ENCODE assay signal across 8 cellular contexts in genomic region chr3:111691293-111691909, GRCh38. TPM values are rescaled to one million over a fixed set of nuclear protein-coding genes. Genes with fewer than 3 reads are reported as not detected.
A peak's percentile ranks its signal among the peaks of the same experiment; 100 is the strongest.
DNase-seq lines count a peak whose midpoint lies in the region; ATAC-seq and TF ChIP-seq lines count a peak whose summit lies in the region.

No MANE protein-coding gene starts in this region.

- ATAC-seq in HG03342 (IDR thresholded peaks at IDR 0.05; ENCODE audit: unreplicated experiment) = peak; percentile 39
- no peak for ATAC-seq in activated T-cell treated with anti-CD3 and anti-CD28 coated beads, Interleukin-2, amount 50 U/mL, for 4 hours
- no peak for ATAC-seq in activated CD4-positive, CD25-positive, alpha-beta regulatory T cell treated with anti-CD3 and anti-CD28 coated beads, Interleukin-2, amount 50 U/mL, for 24 hours

- H3K4me1 ChIP-seq in skeletal muscle satellite cell (ENCODE audit: control insufficient read depth, insufficient read depth, low read length) = peaks cover 36% of the 10 kb centered on the region

- peaks cover 54% of the 10 kb centered on the region for H3K4me1 Mint-ChIP-seq in activated T-cell treated with anti-CD3 and anti-CD28 coated beads, Interleukin-2, amount 50 U/mL, for 4 hours (ENCODE audit: low read depth)

- no peaks in the 10 kb centered on the region for H3K36me3 ChIP-seq in skeletal muscle satellite cell (ENCODE audit: insufficient read depth, low read length)

- peak; percentile 60 for TF ChIP-seq CTCF in fibroblast of the aortic adventitia (IDR thresholded peaks at IDR 0.05; ENCODE audit: insufficient read depth, low read length)

- H3K4me3 Mint-ChIP-seq in activated T-cell treated with anti-CD3 and anti-CD28 coated beads, Interleukin-2, amount 50 U/mL, for 4 hours = no peak overlapping the region

- H3K4me3 ChIP-seq in fibroblast of the aortic adventitia (ENCODE audit: low read depth, low read length) = no peak overlapping the region
- no peak overlapping the region for H3K4me3 ChIP-seq in skeletal muscle satellite cell (ENCODE audit: low read length)

- no peak overlapping the region for H3K4me2 ChIP-seq in skeletal muscle satellite cell (ENCODE audit: low read length)

- H3K36me3 Mint-ChIP-seq in activated T-cell treated with anti-CD3 and anti-CD28 coated beads, Interleukin-2, amount 50 U/mL, for 4 hours (ENCODE audit: insufficient read depth) = peaks cover 3% of the 10 kb centered on the region

- peak overlapping the region; percentile 22 for H3K9ac ChIP-seq in skeletal muscle satellite cell (ENCODE audit: low read depth, low read length)

- no peaks in the 10 kb centered on the region for H3K27me3 ChIP-seq in skeletal muscle satellite cell (ENCODE audit: control insufficient read depth, insufficient read depth, low read length)

- H3K27me3 Mint-ChIP-seq in activated T-cell treated with anti-CD3 and anti-CD28 coated beads, Interleukin-2, amount 50 U/mL, for 4 hours (ENCODE audit: low read depth) = no peaks in the 10 kb centered on the region

- no peaks in the 10 kb centered on the region for H3K9me3 Mint-ChIP-seq in activated T-cell treated with anti-CD3 and anti-CD28 coated beads, Interleukin-2, amount 50 U/mL, for 4 hours

- peak; percentile 71 for DNase-seq in DMS 273 (lab: John Stamatoyannopoulos, UW; ENCODE audit: unreplicated experiment)
- peak; percentile 11 for DNase-seq in SHP77 treated with DMSO at 0.1 percent for 48 hours (lab: John Stamatoyannopoulos, UW)
- DNase-seq in fibroblast of the aortic adventitia (ENCODE audit: low read depth) = peak; percentile 82
- DNase-seq in activated T-cell treated with anti-CD3 and anti-CD28 coated beads, Interleukin-2, amount 50 U/mL, for 4 hours = no peak
- DNase-seq in DMS79 treated with DMSO at 0.1 percent for 48 hours (lab: John Stamatoyannopoulos, UW) = no peak

- no peaks in the 10 kb centered on the region for H3K9me3 ChIP-seq in skeletal muscle satellite cell (replicated peaks; ENCODE audit: low read length)

RNA-seq across cellular contexts. Expression of gene PLCXD2, which starts 16.9 kb away (rescaled TPM):
- total RNA-seq in fibroblast of the aortic adventitia (ENCODE audit: low replicate concordance) = 3.2 TPM in 1 of 2 replicates, not detected in the other
- 0.44 and 0.51 TPM in 2 replicates for total RNA-seq in skeletal muscle satellite cell (2012; rRNA removed)
- total RNA-seq in activated T-cell treated with anti-CD3 and anti-CD28 coated beads, Interleukin-2, amount 50 U/mL, for 4 hours = 1 to 10 TPM; 7.4 to 9.7 (median 8.9) TPM

Comparison
In these comparisons a context has a peak if more than half of its experiments do, and no peak if none do; other contexts are left out.
1. DNase-seq: peak in DMS 273 (single experiment), SHP77 treated with DMSO at 0.1 percent for 48 hours (single experiment) and fibroblast of the aortic adventitia (single experiment); none in activated T-cell treated with anti-CD3 and anti-CD28 coated beads, Interleukin-2, amount 50 U/mL, for 4 hours (single experiment) and DMS79 treated with DMSO at 0.1 percent for 48 hours (single experiment).